ENCODE assay signal across 8 cellular contexts in the genomic region with DNA sequence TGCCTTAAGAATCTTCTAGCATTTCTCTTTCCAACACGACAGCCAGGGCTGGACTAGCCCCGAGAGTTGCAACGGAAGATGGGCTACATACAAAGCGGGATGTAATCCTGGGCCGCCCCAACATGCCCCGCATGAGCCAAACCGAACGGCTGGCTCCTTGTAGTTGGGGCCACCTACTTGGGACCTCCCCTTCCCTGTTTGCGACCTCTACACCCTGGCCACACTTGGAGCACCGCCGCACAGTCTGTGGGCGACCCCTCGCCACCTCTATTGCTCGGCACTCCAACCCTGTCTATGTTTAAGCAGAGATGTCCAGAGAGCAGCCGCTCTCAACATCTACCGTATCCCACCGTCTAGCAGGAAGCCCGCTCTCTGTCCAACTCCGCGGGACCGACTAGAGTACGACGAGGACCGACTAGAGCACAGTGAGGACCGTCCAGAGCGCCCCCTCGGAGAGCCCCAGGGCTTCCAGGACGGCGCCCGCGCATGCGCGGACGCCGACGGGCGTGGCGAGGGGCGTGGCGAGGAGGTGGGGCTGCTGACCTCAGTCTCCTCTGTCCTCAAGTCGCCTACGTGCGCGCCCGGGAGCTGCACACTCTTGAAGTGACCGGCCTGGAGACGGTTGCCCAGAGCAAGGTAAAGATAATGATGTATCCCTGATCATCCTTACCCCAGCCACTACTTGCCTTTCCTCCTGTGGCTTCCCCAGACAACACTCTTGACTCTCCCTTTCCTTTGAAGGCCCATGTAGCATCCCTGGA. TPM values are rescaled to one million over a fixed set of nuclear protein-coding genes. Genes with fewer than 3 reads are reported as not detected.
DNase-seq lines count a peak whose midpoint lies in the region; ATAC-seq and TF ChIP-seq lines count a peak whose summit lies in the region.

No MANE protein-coding gene starts in this region.

- H3K4me3 ChIP-seq in OCI-LY3 (ENCODE audit: low read length) = peak overlapping the region; percentile 91

- peak; percentile 85 for ATAC-seq in HG03460 (IDR thresholded peaks at IDR 0.05; ENCODE audit: unreplicated experiment)
- peak; percentile 97 to 99 for ATAC-seq in activated T-cell treated with anti-CD3 and anti-CD28 coated beads, Interleukin-2, amount 50 U/mL, for 72 hours (replicated peaks in 1 of 2)
- peak; percentile 90 to 94 (median 92) for ATAC-seq in natural killer cell

- peak; percentile 90 for TF ChIP-seq POLR2A in GM19099 (IDR thresholded peaks at IDR 0.05; ENCODE audit: extremely low read depth, insufficient read length, low read depth)

- TF ChIP-seq CTCF in C4-2B (conservative IDR thresholded peaks at IDR 0.05) (no peak), OCI-LY3 (IDR thresholded peaks at IDR 0.05; ENCODE audit: low read depth, low read length) (peak; percentile 56), natural killer cell (IDR thresholded peaks at IDR 0.05) (no peak)

- no peaks in the 10 kb centered on the region for H3K27me3 Mint-ChIP-seq in activated T-cell treated with anti-CD3 and anti-CD28 coated beads, Interleukin-2, amount 50 U/mL, for 72 hours (ENCODE audit: low read depth)
- no peaks in the 10 kb centered on the region for H3K27me3 Mint-ChIP-seq in natural killer cell (ENCODE audit: low read depth in 2 of 2)

- no peaks in the 10 kb centered on the region for H3K9me3 Mint-ChIP-seq in activated T-cell treated with anti-CD3 and anti-CD28 coated beads, Interleukin-2, amount 50 U/mL, for 72 hours
- no peaks in the 10 kb centered on the region for H3K9me3 Mint-ChIP-seq in natural killer cell

- peak; percentile 87 to 90 for DNase-seq in activated T-cell treated with anti-CD3 and anti-CD28 coated beads, Interleukin-2, amount 50 U/mL, for 72 hours
- DNase-seq in fibroblast of gingiva (ENCODE audit: low read depth) = peak; percentile 85
- DNase-seq in natural killer cell = peak; percentile 72
- DNase-seq in stimulated activated naive CD4-positive, alpha-beta T cell treated with Interleukin-2 at 50 U/mL for 16 hours (lab: John Stamatoyannopoulos, UW) = peak; percentile 62

- H3K4me3 Mint-ChIP-seq in activated T-cell treated with anti-CD3 and anti-CD28 coated beads, Interleukin-2, amount 50 U/mL, for 72 hours = peak overlapping the region; percentile 94 to 96
- peak overlapping the region; percentile 90 for H3K4me3 Mint-ChIP-seq in natural killer cell

- H3K36me3 ChIP-seq in OCI-LY3 (replicated peaks; ENCODE audit: low read depth, low read length) = no peaks in the 10 kb centered on the region

- H3K27ac Mint-ChIP-seq in activated T-cell treated with anti-CD3 and anti-CD28 coated beads, Interleukin-2, amount 50 U/mL, for 72 hours = peak overlapping the region; percentile 85
- peak overlapping the region; percentile 77 to 93 for H3K27ac Mint-ChIP-seq in natural killer cell

- H3K9ac ChIP-seq in OCI-LY3 (ENCODE audit: low read length) = peak overlapping the region; percentile 87

- H3K27ac ChIP-seq in C4-2B (peak overlapping the region; percentile 51), OCI-LY3 (ENCODE audit: low read length) (peak overlapping the region; percentile 33)

- peak overlapping the region; percentile 96 for H3K4me2 ChIP-seq in OCI-LY3 (ENCODE audit: low read length)

- no peaks in the 10 kb centered on the region for H3K36me3 Mint-ChIP-seq in activated T-cell treated with anti-CD3 and anti-CD28 coated beads, Interleukin-2, amount 50 U/mL, for 72 hours (ENCODE audit: insufficient read depth in 2 of 2)
- no peaks in the 10 kb centered on the region for H3K36me3 Mint-ChIP-seq in natural killer cell

- H4K20me1 ChIP-seq in OCI-LY3 (ENCODE audit: insufficient read depth, low read length) = no peaks in the 10 kb centered on the region

- intact Hi-C loops in natural killer cell (cut with micrococcal nuclease) = loop anchor here (2.0 kb wide), 1 partner anchor 16 kb away; no protein-coding TSS in a partner anchor

- H3K27me3 ChIP-seq in OCI-LY3 (ENCODE audit: low read depth, low read length) = no peaks in the 10 kb centered on the region

- H3K4me1 Mint-ChIP-seq in activated T-cell treated with anti-CD3 and anti-CD28 coated beads, Interleukin-2, amount 50 U/mL, for 72 hours (ENCODE audit: low read depth) = peaks cover 52% of the 10 kb centered on the region
- peaks cover 11 to 16% of the 10 kb centered on the region in 2 donors for H3K4me1 Mint-ChIP-seq in natural killer cell

- H3K79me2 ChIP-seq in OCI-LY3 (ENCODE audit: low read length) = peaks cover 3% of the 10 kb centered on the region; the same call in 1 of the 2 replicates

- H2AFZ ChIP-seq in OCI-LY3 (ENCODE audit: low read depth, low read length) = peak overlapping the region; percentile 98

- H3K9me3 ChIP-seq in OCI-LY3 (ENCODE audit: insufficient read depth, low read length) = no peaks in the 10 kb centered on the region

- peaks cover 33% of the 10 kb centered on the region for H3K4me1 ChIP-seq in OCI-LY3 (ENCODE audit: low read length)

RNA-seq across cellular contexts. Expression of a gene that starts 32.3 kb away (rescaled TPM):
- total RNA-seq in activated T-cell treated with anti-CD3 and anti-CD28 coated beads, Interleukin-2, amount 50 U/mL, for 72 hours = 1,000 to 10,000 TPM in 1 of 2 donors, 100 to 1,000 TPM in 1; 678 to 1,151 TPM
- total RNA-seq in natural killer cell = 1,000 to 10,000 TPM; 1,031 to 1,768 (median 1,493) TPM

RNA-seq across cellular contexts. Expression of a gene that starts 44.0 kb away (rescaled TPM):
- over 10,000 TPM in 1 of 2 donors, 1,000 to 10,000 TPM in 1; 8,391 to 13,279 TPM for total RNA-seq in activated T-cell treated with anti-CD3 and anti-CD28 coated beads, Interleukin-2, amount 50 U/mL, for 72 hours
- over 10,000 TPM; 32,911 to 36,726 (median 33,502) TPM for total RNA-seq in natural killer cell

Comparison
In these comparisons a context has a peak if more than half of its experiments do, and no peak if none do; other contexts are left out.
1. Peak in every context shown above with its lines: DNase-seq, ATAC-seq, H3K4me3 ChIP-seq and H3K27ac ChIP-seq.